In genomic region chr1:230220907-230221306, GRCh38 we compare ENCODE assay signal across 18 cellular contexts.
"Had no signal": no experiment of that assay in that cellular context is flagged by ENCODE, and none has a peak within 500 bp of the region (broad histone marks: within the 10 kb centered on the region; RNA-seq: fewer than 3 reads in every experiment).

No MANE protein-coding gene starts in this region.

- H3K36me3 ChIP-seq: esophagus squamous epithelium, left ventricle myocardium inferior, lower lobe of right lung, pancreas, thyroid gland, upper lobe of right lung, vagina had no signal

- DNase-seq: effector memory CD8-positive, alpha-beta T cell; esophagus squamous epithelium; foreskin fibroblast; immature natural killer cell; left ventricle myocardium inferior; lower lobe of right lung; occipital lobe; pancreas; stimulated activated CD4-positive, alpha-beta T cell treated with anti-CD3 and anti-CD28 coated beads, Interleukin-2, amount 100 ng/mL, for 24 hours; stimulated activated CD4-positive, alpha-beta T cell treated with anti-CD3 and anti-CD28 coated beads, Interleukin-4, amount 100 ng/mL, for 4 hours; stimulated activated naive CD4-positive, alpha-beta T cell treated with Interleukin-2 at 50 U/mL for 16 hours; thyroid gland; upper lobe of right lung had no signal

- H3K27ac ChIP-seq: epithelial cell of prostate, esophagus squamous epithelium, lower lobe of right lung, pancreas, skin epidermis, thyroid gland, upper lobe of right lung had no signal

- H3K27me3 ChIP-seq: esophagus squamous epithelium, pancreas, thyroid gland, upper lobe of right lung, vagina had no signal

- H3K4me3 ChIP-seq: esophagus squamous epithelium, left ventricle myocardium inferior, lower lobe of right lung, pancreas, skin epidermis, thyroid gland, upper lobe of right lung, vagina had no signal

- ATAC-seq: effector memory CD8-positive, alpha-beta T cell; lower lobe of right lung; natural killer cell treated with Interleukin-12 subunit alpha and Interleukin-12 subunit beta and Interleukin-15 and Interleukin-18, amount 100 ng/mL, for 72 hours; sciatic nerve; upper lobe of right lung had no signal

- H3K9me3 ChIP-seq: esophagus squamous epithelium, left ventricle myocardium inferior, lower lobe of right lung, pancreas, thyroid gland, upper lobe of right lung, vagina had no signal
